ENCODE assay signal across 8 cellular contexts in genomic region chr1:41322835-41323234, GRCh38. TPM values are rescaled to one million over a fixed set of nuclear protein-coding genes. Genes with fewer than 3 reads are reported as not detected.
DNase-seq lines count a peak whose midpoint lies in the region; ATAC-seq and TF ChIP-seq lines count a peak whose summit lies in the region.

No MANE protein-coding gene starts in this region.

- H3K4me2 ChIP-seq in GM23338 (no peak overlapping the region), OCI-LY3 (ENCODE audit: low read length) (no peak overlapping the region)

- no peaks in the 10 kb centered on the region for H4K20me1 ChIP-seq in GM23338 (replicated peaks; ENCODE audit: insufficient read depth)
- no peaks in the 10 kb centered on the region for H4K20me1 ChIP-seq in OCI-LY3 (ENCODE audit: insufficient read depth, low read length)

- no peak overlapping the region for H3K4me3 Mint-ChIP-seq in GM23338
- no peak overlapping the region for H3K4me3 Mint-ChIP-seq in activated T-helper 2 cell treated with anti-CD3 and anti-CD28 coated beads, Interferon-gamma antibody, Interleukin-2, Interleukin-4, amounts not matched to agents 10 μg/mL and 5 μg/mL and 100 μg/mL, durations not matched to agents 14 hours and 24 hours and 36 hours (ENCODE audit: low read depth)

- TF ChIP-seq CTCF in C4-2B (conservative IDR thresholded peaks at IDR 0.05) = peak; percentile 75
- TF ChIP-seq CTCF in GM23338 (conservative IDR thresholded peaks at IDR 0.05; ENCODE audit: low read depth in 2 of 2) = peak; percentile 76 to 95
- TF ChIP-seq CTCF in OCI-LY3 (IDR thresholded peaks at IDR 0.05; ENCODE audit: low read depth, low read length) = peak; percentile 55

- no peaks in the 10 kb centered on the region for H3K9me2 ChIP-seq in GM23338 (ENCODE audit: insufficient read depth)

- no peaks in the 10 kb centered on the region for H3K36me3 Mint-ChIP-seq in GM23338 (ENCODE audit: low read depth)
- no peaks in the 10 kb centered on the region for H3K36me3 Mint-ChIP-seq in activated T-helper 2 cell treated with anti-CD3 and anti-CD28 coated beads, Interferon-gamma antibody, Interleukin-2, Interleukin-4, amounts not matched to agents 10 μg/mL and 5 μg/mL and 100 μg/mL, durations not matched to agents 14 hours and 24 hours and 36 hours (ENCODE audit: low read depth)

- H2AFZ ChIP-seq in GM23338 (no peak overlapping the region), OCI-LY3 (ENCODE audit: low read depth, low read length) (no peak overlapping the region)

- ATAC-seq in GM23338 = peak; percentile 96
- peak; percentile 73 for ATAC-seq in stimulated activated naive CD8-positive, alpha-beta T cell treated with anti-CD3 and anti-CD28 coated beads, Interleukin-15, Interleukin-2, amounts not matched to agents 100 U/mL and 50 U/mL, for 24 hours

- no peak overlapping the region for H3K9ac ChIP-seq in OCI-LY3 (ENCODE audit: low read length)

- H3K27me3 ChIP-seq in GM23338 (ENCODE audit: insufficient read depth) (no peaks in the 10 kb centered on the region), OCI-LY3 (ENCODE audit: low read depth, low read length) (no peaks in the 10 kb centered on the region)

- H3K36me3 ChIP-seq in GM23338 (ENCODE audit: insufficient read depth) (no peaks in the 10 kb centered on the region), OCI-LY3 (replicated peaks; ENCODE audit: low read depth, low read length) (no peaks in the 10 kb centered on the region)

- no peaks in the 10 kb centered on the region for H3K9me3 ChIP-seq in OCI-LY3 (ENCODE audit: insufficient read depth, low read length)

- H3K4me1 Mint-ChIP-seq in GM23338 = peaks cover 14% of the 10 kb centered on the region
- no peaks in the 10 kb centered on the region for H3K4me1 Mint-ChIP-seq in activated T-helper 2 cell treated with anti-CD3 and anti-CD28 coated beads, Interferon-gamma antibody, Interleukin-2, Interleukin-4, amounts not matched to agents 10 μg/mL and 5 μg/mL and 100 μg/mL, durations not matched to agents 14 hours and 24 hours and 36 hours (ENCODE audit: low read depth)

- H3K4me1 ChIP-seq in GM23338 (ENCODE audit: insufficient read depth) (peaks cover 6% of the 10 kb centered on the region; the same call in 1 of the 2 replicates), OCI-LY3 (ENCODE audit: low read length) (no peaks in the 10 kb centered on the region)

- DNase-seq in GM23338 (ENCODE audit: low spot score) = peak; percentile 85
- peak; percentile 63 for DNase-seq in astrocyte of the hippocampus (ENCODE audit: low read depth, low spot score)
- DNase-seq in inferior parietal cortex (ENCODE audit: extremely low spot score) = peak; percentile 20
- peak; percentile 49 for DNase-seq in stimulated activated naive CD8-positive, alpha-beta T cell treated with anti-CD3 and anti-CD28 coated beads, Interleukin-15, Interleukin-2, amounts not matched to agents 100 U/mL and 50 U/mL, for 24 hours
- no peak for DNase-seq in ureter (ENCODE audit: low spot score)
- no peak for DNase-seq in activated T-helper 2 cell treated with anti-CD3 and anti-CD28 coated beads, Interferon-gamma antibody, Interleukin-2, Interleukin-4, amounts not matched to agents 10 μg/mL and 5 μg/mL and 100 μg/mL, durations not matched to agents 14 hours and 24 hours and 36 hours (ENCODE audit: low spot score)

- no peak overlapping the region for H3K27ac Mint-ChIP-seq in GM23338
- H3K27ac Mint-ChIP-seq in activated T-helper 2 cell treated with anti-CD3 and anti-CD28 coated beads, Interferon-gamma antibody, Interleukin-2, Interleukin-4, amounts not matched to agents 10 μg/mL and 5 μg/mL and 100 μg/mL, durations not matched to agents 14 hours and 24 hours and 36 hours = no peak overlapping the region

- H3K4me3 ChIP-seq in GM23338 = no peak overlapping the region
- H3K4me3 ChIP-seq in OCI-LY3 (ENCODE audit: low read length) = no peak overlapping the region

- intact Hi-C loops in activated T-helper 2 cell treated with anti-CD3 and anti-CD28 coated beads, Interferon-gamma antibody, Interleukin-2, Interleukin-4, amounts not matched to agents 10 μg/mL and 5 μg/mL and 100 μg/mL, durations not matched to agents 14 hours and 24 hours and 36 hours (cut with micrococcal nuclease) = loop anchor here (1.0 kb wide), 1 partner anchor 94 kb away; no protein-coding TSS in a partner anchor

- H3K9me3 Mint-ChIP-seq in GM23338 = no peaks in the 10 kb centered on the region
- H3K9me3 Mint-ChIP-seq in activated T-helper 2 cell treated with anti-CD3 and anti-CD28 coated beads, Interferon-gamma antibody, Interleukin-2, Interleukin-4, amounts not matched to agents 10 μg/mL and 5 μg/mL and 100 μg/mL, durations not matched to agents 14 hours and 24 hours and 36 hours = no peaks in the 10 kb centered on the region

- peaks cover 2% of the 10 kb centered on the region for H3K27me3 Mint-ChIP-seq in GM23338 (ENCODE audit: insufficient read depth, low read depth, poor library complexity)
- peaks cover 4% of the 10 kb centered on the region for H3K27me3 Mint-ChIP-seq in activated T-helper 2 cell treated with anti-CD3 and anti-CD28 coated beads, Interferon-gamma antibody, Interleukin-2, Interleukin-4, amounts not matched to agents 10 μg/mL and 5 μg/mL and 100 μg/mL, durations not matched to agents 14 hours and 24 hours and 36 hours (ENCODE audit: low read depth)

- H3K27ac ChIP-seq in C4-2B = no peak overlapping the region
- no peak overlapping the region for H3K27ac ChIP-seq in GM23338 (ENCODE audit: low read depth)
- no peak overlapping the region for H3K27ac ChIP-seq in OCI-LY3 (ENCODE audit: low read length)

- H3K79me2 ChIP-seq in GM23338 (replicated peaks; ENCODE audit: insufficient read depth) = no peaks in the 10 kb centered on the region
- H3K79me2 ChIP-seq in OCI-LY3 (ENCODE audit: low read length) = no peaks in the 10 kb centered on the region

- H3F3A ChIP-seq in GM23338 (replicated peaks; ENCODE audit: low read depth) = no peaks in the 10 kb centered on the region

TF ChIP-seq in GM23338, 12 proteins besides CTCF, POLR2A, EP300 and RAD21 (continues in another document):
- TF ChIP-seq REST (IDR thresholded peaks at IDR 0.05; ENCODE audit: unreplicated experiment) = no peak

RNA-seq across cellular contexts. Expression of gene FOXO6, which starts 38.4 kb away (rescaled TPM):
- 4.2 and 4.5 TPM in 2 replicates for total RNA-seq in GM23338 (2014; rRNA removed; shearing (Covaris generic))
- polyA plus RNA-seq in GM23338 (2016; fragmentation: Nextera tagmentation; extraction: Ambion mirVana) = 0.66 and 0.68 TPM in 2 replicates
- 8.6 TPM for total RNA-seq in ureter
- total RNA-seq in activated T-helper 2 cell treated with anti-CD3 and anti-CD28 coated beads, Interferon-gamma antibody, Interleukin-2, Interleukin-4, amounts not matched to agents 10 μg/mL and 5 μg/mL and 100 μg/mL, durations not matched to agents 14 hours and 24 hours and 36 hours = 0.11 and 0.16 TPM in 2 replicates

Comparison
In these comparisons a context has a peak if more than half of its experiments do, and no peak if none do; other contexts are left out.
1. DNase-seq: peak in GM23338 (single experiment), astrocyte of the hippocampus (single experiment), inferior parietal cortex (single experiment) and stimulated activated naive CD8-positive, alpha-beta T cell treated with anti-CD3 and anti-CD28 coated beads, Interleukin-15, Interleukin-2, amounts not matched to agents 100 U/mL and 50 U/mL, for 24 hours (single experiment); none in ureter (single experiment) and activated T-helper 2 cell treated with anti-CD3 and anti-CD28 coated beads, Interferon-gamma antibody, Interleukin-2, Interleukin-4, amounts not matched to agents 10 μg/mL and 5 μg/mL and 100 μg/mL, durations not matched to agents 14 hours and 24 hours and 36 hours (single experiment).
2. Peak in every context shown above with its lines, with median percentiles within 50 percentile points of each other: CTCF ChIP-seq.